ENCODE assay signal across 8 cellular contexts in the genomic region with DNA sequence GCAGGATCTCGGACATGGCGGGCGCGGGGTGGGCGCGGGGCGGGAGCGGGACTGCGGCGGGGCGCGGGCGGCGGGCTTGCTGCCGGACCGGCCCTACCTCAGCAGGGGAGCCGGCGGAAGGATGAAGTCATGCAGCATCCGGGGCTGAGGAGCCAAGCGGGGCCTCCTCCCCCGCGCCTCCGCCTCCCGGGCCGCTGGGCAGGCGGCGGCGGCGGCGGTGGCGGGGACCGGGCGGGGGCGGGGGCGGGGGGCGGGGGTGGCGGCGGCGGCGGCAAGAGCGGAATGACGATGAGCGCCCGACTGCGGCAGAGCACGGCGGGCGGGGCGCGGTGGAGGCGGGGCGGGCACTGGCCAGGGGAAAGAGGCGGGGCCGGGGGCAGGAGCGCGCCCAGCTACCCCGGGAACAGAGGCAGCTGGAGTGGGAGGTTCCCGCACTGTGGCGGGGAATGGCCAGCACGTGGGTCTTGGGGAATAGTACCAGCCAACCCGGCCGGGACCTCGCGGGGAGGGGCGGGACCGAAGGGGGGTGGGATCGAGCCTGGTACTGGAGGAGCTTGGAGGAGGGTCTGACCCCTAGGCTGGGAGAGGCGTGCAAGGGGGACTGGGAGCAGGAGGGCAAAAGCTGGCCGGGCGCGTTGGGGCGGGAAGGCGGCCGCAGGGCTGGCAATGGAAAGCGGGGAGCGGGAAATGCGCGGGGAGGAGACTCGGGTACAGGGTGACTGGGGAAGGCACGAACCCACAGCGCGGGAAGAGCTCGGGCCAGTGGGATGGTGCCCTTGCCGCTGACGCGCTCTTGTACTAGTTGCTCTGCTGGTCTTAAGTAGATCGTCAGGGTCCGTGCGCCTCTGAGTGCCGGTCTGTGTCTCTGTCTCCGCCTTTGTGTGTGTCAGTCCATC. TPM values are rescaled to one million over a fixed set of nuclear protein-coding genes. Genes with fewer than 3 reads are reported as not detected.
DNase-seq lines count a peak whose midpoint lies in the region; ATAC-seq, FAIRE-seq and TF ChIP-seq lines count a peak whose summit lies in the region.

A gene (minus strand): TSS at position 284 of the 896 bp plus-strand sequence. CDS start 268 bp downstream, at position 16.

- H3K4ac ChIP-seq in H1 (replicated peaks; ENCODE audit: insufficient read length, low read depth, low read length), result no peak within 1 kb of the TSS

- H3K14ac ChIP-seq in H1 (ENCODE audit: insufficient read length), result no peak within 1 kb of the TSS

- no peaks in the 10 kb centered on the region for H3K36me3 ChIP-seq in H1 (ENCODE audit: control insufficient read depth in 2 of 4, insufficient read depth in 4 of 4, low read length in 3 of 4)

- no peaks in the 10 kb centered on the region for H3K9me3 ChIP-seq in H1 (ENCODE audit: insufficient read depth in 2 of 2, low read depth in 1 of 2, low read length in 1 of 2)

- peak within 1 kb of the TSS; percentile 38; the same call in 1 of the 2 replicates for H4K8ac ChIP-seq in H1 (ENCODE audit: extremely low read depth, insufficient read depth, low read length)

- peak within 1 kb of the TSS; percentile 39; the same call in 1 of the 2 replicates for H2BK12ac ChIP-seq in H1 (ENCODE audit: low read depth, low read length)

- no peaks in the 10 kb centered on the region for H3K79me1 ChIP-seq in H1 (ENCODE audit: low read depth, low read length)

- H3K56ac ChIP-seq in H1 (replicated peaks; ENCODE audit: insufficient read length, low read depth, low read length), result no peak within 1 kb of the TSS

- no peak within 1 kb of the TSS for H2BK120ac ChIP-seq in H1 (replicated peaks; ENCODE audit: low read depth, low read length)

- H3K4me2 ChIP-seq in H1 (ENCODE audit: insufficient read depth in 1 of 2, low read depth in 2 of 2, low read length in 2 of 2), result peak within 1 kb of the TSS; percentile 89 to 100

- no peaks in the 10 kb centered on the region for H3K79me2 ChIP-seq in H1 (ENCODE audit: control insufficient read depth in 1 of 2, insufficient read depth in 2 of 2, low read length in 2 of 2)

- intact Hi-C loops in activated CD8-positive, alpha-beta T cell treated with anti-CD3 and anti-CD28 coated beads for 36 hours (cut with micrococcal nuclease), result no loop called here

- no peak within 1 kb of the TSS for H2AK5ac ChIP-seq in H1 (ENCODE audit: low read depth, low read length)

- H4K5ac ChIP-seq in H1 (ENCODE audit: insufficient read length, low read depth, low read length), result no peak within 1 kb of the TSS

- H3K27me3 Mint-ChIP-seq in activated CD8-positive, alpha-beta T cell treated with anti-CD3 and anti-CD28 coated beads for 36 hours, result peaks cover 39% of the 10 kb centered on the region
- H3K27me3 Mint-ChIP-seq in stimulated activated memory B cell treated with anti-CD40 and anti-IgM and Interleukin-4, amounts not matched to agents 10 μg/mL and 1 μg/mL and 100 μg/mL, for 72 hours, result peaks cover 55% of the 10 kb centered on the region

- H3K4me3 Mint-ChIP-seq in activated CD8-positive, alpha-beta T cell treated with anti-CD3 and anti-CD28 coated beads for 36 hours, result peak within 1 kb of the TSS; percentile 78
- H3K4me3 Mint-ChIP-seq in stimulated activated memory B cell treated with anti-CD40 and anti-IgM and Interleukin-4, amounts not matched to agents 10 μg/mL and 1 μg/mL and 100 μg/mL, for 72 hours, result peak within 1 kb of the TSS; percentile 55

- peak within 1 kb of the TSS; percentile 95 for H2AFZ ChIP-seq in H1 (ENCODE audit: low read length)

- no peak within 1 kb of the TSS for H3K27ac Mint-ChIP-seq in activated CD8-positive, alpha-beta T cell treated with anti-CD3 and anti-CD28 coated beads for 36 hours
- no peak within 1 kb of the TSS for H3K27ac Mint-ChIP-seq in stimulated activated memory B cell treated with anti-CD40 and anti-IgM and Interleukin-4, amounts not matched to agents 10 μg/mL and 1 μg/mL and 100 μg/mL, for 72 hours

- CTCF ChIA-PET in activated CD8-positive, alpha-beta T cell treated with anti-CD3 and anti-CD28 coated beads for 36 hours (lab: Charles Lee), result interaction anchor here (1.6 to 4.3 kb wide), 3 partner anchors 12 to 34 kb away, joined by 6 to 19 read pairs (median 17); a partner anchor contains a TSS
- CTCF ChIA-PET in H1 (lab: Charles Lee; ENCODE audit: partially characterized antibody), result interaction anchor here (1.0 to 14.0 kb wide), 8 partner anchors 11 to 39 kb away, joined by 3 to 136 read pairs (median 6); a partner anchor contains a TSS

- no peak within 1 kb of the TSS for H3K23ac ChIP-seq in H1 (ENCODE audit: insufficient read length)

- DNase-seq in DMS53 treated with DMSO at 0.1 percent for 48 hours (lab: John Stamatoyannopoulos, UW; ENCODE audit: unreplicated experiment) (peak; percentile 60), HS-27A (ENCODE audit: low read depth) (peak; percentile 62), NCI-H69 (lab: John Stamatoyannopoulos, UW) (peak; percentile 98), H1 (ENCODE audit: low read depth in 1 of 2, low spot score in 2 of 2) (peak in 1 of 2 experiments; percentile 88), lung microvascular endothelial cell (ENCODE audit: low read depth in 2 of 2) (peak; percentile 38 to 52)
- DNase-seq in activated CD8-positive, alpha-beta T cell treated with anti-CD3 and anti-CD28 coated beads for 36 hours, result peak; percentile 66

- TF ChIP-seq RAD21 in H1 (IDR thresholded peaks at IDR 0.05 in 1 of 2, conservative IDR thresholded peaks at IDR 0.05 in 1 of 2; ENCODE audit: low read depth in 2 of 2, low read length in 2 of 2), result no peak

- no peak for TF ChIP-seq CTCF in activated CD8-positive, alpha-beta T cell treated with anti-CD3 and anti-CD28 coated beads for 36 hours (IDR thresholded peaks at IDR 0.05)
- no peak for TF ChIP-seq CTCF in H1 (IDR thresholded peaks at IDR 0.05; ENCODE audit: control extremely low read depth in 1 of 3, insufficient read depth in 1 of 3, low read depth in 1 of 3, low read length in 3 of 3)

- H3K27ac ChIP-seq in H1 (ENCODE audit: low read depth, low read length), result no peak within 1 kb of the TSS

- H2BK20ac ChIP-seq in H1 (ENCODE audit: low read length), result no peak within 1 kb of the TSS

- H4K91ac ChIP-seq in H1 (replicated peaks; ENCODE audit: insufficient read length, low read length), result peak within 1 kb of the TSS; percentile 66

- TF ChIP-seq POLR2A in H1 (IDR thresholded peaks at IDR 0.05; ENCODE audit: control extremely low read depth in 1 of 2, low read depth in 2 of 2, low read length in 2 of 2), result peak in 1 of 2 experiments; percentile 71; a peak in 1 of 3 replicates

- WGBS in H1 (ENCODE audit: extremely low coverage in 1 of 2, insufficient coverage in 1 of 2, insufficient read length in 1 of 2, insufficient replicate concordance in 2 of 2, low coverage in 1 of 2, low lambda C conversion rate in 2 of 2, missing lambda C conversion rate in 1 of 2), 2 experiments, result 2% methylated on average over 29 of the region's 91 CpGs; no CpG with 5 or more reads in 1 of the 2 experiments

- TF ChIP-seq EP300 in H1 (IDR thresholded peaks at IDR 0.05; ENCODE audit: borderline replicate concordance in 1 of 2, low read depth in 2 of 2, low read length in 2 of 2), result no peak

- POLR2A ChIA-PET in activated CD8-positive, alpha-beta T cell treated with anti-CD3 and anti-CD28 coated beads for 36 hours (lab: Charles Lee), result interaction anchor here (0.8 to 1.5 kb wide), 4 partner anchors 10 to 31 kb away, joined by 3 to 5 read pairs (median 4); no protein-coding TSS in a partner anchor
- POLR2A ChIA-PET in H1 (lab: Charles Lee; ENCODE audit: partially characterized antibody), result interaction anchor here (0.6 to 3.1 kb wide), 9 partner anchors 12 to 127 kb away, joined by 3 to 9 read pairs (median 5); a partner anchor contains a TSS

- H2BK15ac ChIP-seq in H1 (ENCODE audit: low read length), result 0 out of 2 replicates have a peak within 1 kb of the TSS, but pooled peaks have one; percentile 72

- ATAC-seq in activated CD8-positive, alpha-beta T cell treated with anti-CD3 and anti-CD28 coated beads for 36 hours, result peak; percentile 66
- peak; percentile 68 for ATAC-seq in stimulated activated memory B cell treated with anti-CD40 and anti-IgM and Interleukin-4, amounts not matched to agents 10 μg/mL and 1 μg/mL and 100 μg/mL, for 72 hours
- ATAC-seq in HG02884 (IDR thresholded peaks at IDR 0.05; ENCODE audit: unreplicated experiment), result no peak

- peaks cover 7 to 50% (median 38%) of the 10 kb centered on the region in 4 experiments for H3K27me3 ChIP-seq in H1 (replicated peaks in 1 of 4; ENCODE audit: control insufficient read depth in 3 of 4, extremely low read depth in 1 of 4, insufficient read depth in 3 of 4, low read length in 3 of 4)

- H3K4me1 ChIP-seq in H1 (replicated peaks in 1 of 4; ENCODE audit: control insufficient read depth in 3 of 4, insufficient read depth in 4 of 4, low read length in 3 of 4), result peaks cover 0 to 17% (median 8%) of the 10 kb centered on the region in 4 experiments; a peak in 4 of 7 replicates

- H2BK5ac ChIP-seq in H1 (ENCODE audit: low read depth, low read length), result peak within 1 kb of the TSS; percentile 52; the same call in 1 of the 2 replicates

- peak within 1 kb of the TSS in 3 of 4 experiments; percentile 45 to 62 (median 55); a peak in 4 of 7 replicates for H3K9ac ChIP-seq in H1 (replicated peaks in 1 of 4; ENCODE audit: extremely low read depth in 1 of 4, low read depth in 3 of 4, low read length in 3 of 4)

- H4K20me1 ChIP-seq in H1 (replicated peaks in 1 of 2; ENCODE audit: control insufficient read depth in 1 of 2, insufficient read depth in 2 of 2, low read length in 2 of 2), result peaks cover 13 to 19% of the 10 kb centered on the region in 2 experiments

- H3K18ac ChIP-seq in H1 (ENCODE audit: extremely low read depth, low read length), result peak within 1 kb of the TSS; percentile 60

- peaks cover 22% of the 10 kb centered on the region for H3K23me2 ChIP-seq in H1 (ENCODE audit: low read depth, low read length)

- FAIRE-seq in H1 (lab: Jason Lieb, UNC), result no peak

- peaks cover 17% of the 10 kb centered on the region for H3K4me1 Mint-ChIP-seq in activated CD8-positive, alpha-beta T cell treated with anti-CD3 and anti-CD28 coated beads for 36 hours (ENCODE audit: low read depth)
- H3K4me1 Mint-ChIP-seq in stimulated activated memory B cell treated with anti-CD40 and anti-IgM and Interleukin-4, amounts not matched to agents 10 μg/mL and 1 μg/mL and 100 μg/mL, for 72 hours, result peaks cover 18% of the 10 kb centered on the region

- H3K4me3 ChIP-seq in H1 (ENCODE audit: extremely low read depth in 1 of 4, insufficient read depth in 2 of 4, low read depth in 3 of 4, low read length in 4 of 4), result peak within 1 kb of the TSS; percentile 36 to 84 (median 74)

- H3K9me3 Mint-ChIP-seq in activated CD8-positive, alpha-beta T cell treated with anti-CD3 and anti-CD28 coated beads for 36 hours, result no peaks in the 10 kb centered on the region
- no peaks in the 10 kb centered on the region for H3K9me3 Mint-ChIP-seq in stimulated activated memory B cell treated with anti-CD40 and anti-IgM and Interleukin-4, amounts not matched to agents 10 μg/mL and 1 μg/mL and 100 μg/mL, for 72 hours

- peaks cover 9% of the 10 kb centered on the region for H3K36me3 Mint-ChIP-seq in activated CD8-positive, alpha-beta T cell treated with anti-CD3 and anti-CD28 coated beads for 36 hours (ENCODE audit: low read depth)
- peaks cover 20% of the 10 kb centered on the region for H3K36me3 Mint-ChIP-seq in stimulated activated memory B cell treated with anti-CD40 and anti-IgM and Interleukin-4, amounts not matched to agents 10 μg/mL and 1 μg/mL and 100 μg/mL, for 72 hours

RNA-seq across cellular contexts. Expression of the gene that starts here (rescaled TPM):
- total RNA-seq in activated CD8-positive, alpha-beta T cell treated with anti-CD3 and anti-CD28 coated beads for 36 hours, result under 1 TPM; 0.18 to 0.22 TPM
- 16.9 and 17.7 TPM in 2 replicates for total RNA-seq in H1 (2021; fragmentation: NEBNext Ultra II Directional; extraction: Animal tissue kit (Norgen Biotek cat#: 25700))
- polyA plus RNA-seq in H1 (2011; rRNA removed), result 4.0 and 6.1 TPM in 2 replicates
- 1.9 TPM for polyA plus RNA-seq in H1 (2011; cell fraction: cytosol; rRNA removed)
- 5.2 TPM for polyA plus RNA-seq in H1 (2011; cell fraction: nucleus; rRNA removed)
- polyA plus RNA-seq in H1 (2012, experiment 1 of 2), result 7.8 to 12.7 TPM (median 9.4 TPM) in 4 replicates
- polyA plus RNA-seq in H1 (2012, experiment 2 of 2), result 8.9 TPM
- 11.5 TPM for polyA plus RNA-seq in H1 (2013, experiment 1 of 2)
- polyA plus RNA-seq in H1 (2013, experiment 2 of 2), result 11.3 TPM
- 1.9 and 2.3 TPM in 2 replicates for polyA minus RNA-seq in H1 (2011; rRNA and poly(A)+ RNA removed)
- polyA minus RNA-seq in H1 (2011; cell fraction: cytosol; rRNA and poly(A)+ RNA removed), result 3.6 TPM
- 1.7 TPM for polyA minus RNA-seq in H1 (2011; cell fraction: nucleus; rRNA and poly(A)+ RNA removed)
- total RNA-seq in lung microvascular endothelial cell, result not detected in 2 replicates

Comparison
In these comparisons a context has a peak if more than half of its experiments do, and no peak if none do; other contexts are left out.
1. RNA of the gene that starts here (total RNA-seq): 16.9 to 17.7 TPM in H1; 0.18 to 0.22 TPM in activated CD8-positive, alpha-beta T cell treated with anti-CD3 and anti-CD28 coated beads for 36 hours and not detected in lung microvascular endothelial cell; every median in the first group is over 10 times any median in the second.
2. Peak in DNase-seq and ATAC-seq in activated CD8-positive, alpha-beta T cell treated with anti-CD3 and anti-CD28 coated beads for 36 hours; RNA of the gene not detected or under 1 TPM.
3. Peak in DNase-seq in lung microvascular endothelial cell; RNA of the gene not detected or under 1 TPM.